Comparison of ENCODE assay signal across 1 cellular context in genomic region chr16:2473999-2474876, GRCh38.
A peak's percentile ranks its signal among the peaks of the same experiment; 100 is the strongest.
TF ChIP-seq lines count a peak whose summit lies in the region.

No MANE protein-coding gene starts in this region.

TF ChIP-seq in IMR-90, 13 proteins besides CTCF, POLR2A, EP300 and RAD21:
- TF ChIP-seq MAFK (IDR thresholded peaks at IDR 0.05; ENCODE audit: low read depth, low read length): no peak
- TF ChIP-seq BHLHE40 (IDR thresholded peaks at IDR 0.05; ENCODE audit: low read depth, low read length): peak; percentile 33; the same call in 1 of the 2 replicates
- TF ChIP-seq NFE2L2 (IDR thresholded peaks at IDR 0.05; ENCODE audit: low read depth, low read length): no peak
- peak; percentile 56; the same call in 1 of the 2 replicates for TF ChIP-seq MXI1 (IDR thresholded peaks at IDR 0.05; ENCODE audit: borderline replicate concordance, low read depth, low read length)
- TF ChIP-seq CEBPB (IDR thresholded peaks at IDR 0.05; ENCODE audit: low read depth, low read length): no peak
TF ChIP-seq in IMR-90: peak in this region for 2.
